ENCODE assay signal across 8 cellular contexts in the genomic region with DNA sequence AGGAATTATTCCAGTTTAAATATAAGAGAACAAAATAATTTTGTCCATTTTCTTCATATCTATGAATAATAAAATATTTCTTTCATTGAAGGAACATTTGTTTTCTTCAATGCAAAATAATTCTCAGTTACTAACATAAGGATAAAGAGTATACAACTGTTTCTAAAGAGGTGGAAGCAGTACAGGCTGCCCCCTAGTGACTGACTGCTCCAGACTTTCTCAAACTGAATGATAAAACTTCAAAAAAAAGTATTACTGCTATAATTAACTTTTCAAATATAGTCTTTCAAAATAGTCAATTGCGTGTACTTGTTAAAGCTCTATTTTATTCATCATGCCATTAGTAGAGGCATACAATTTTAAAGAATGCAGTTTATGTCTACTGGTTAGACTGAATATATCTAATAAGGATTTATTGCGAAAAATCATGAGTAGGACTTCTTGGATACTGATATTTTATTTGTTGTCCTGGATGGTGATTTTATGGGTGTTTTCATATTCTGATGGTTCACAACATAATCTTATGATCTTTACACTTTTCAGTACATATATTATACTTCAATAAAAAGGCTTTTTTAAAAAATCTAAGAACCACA.
DNase-seq lines count a peak whose midpoint lies in the region; ATAC-seq, FAIRE-seq and TF ChIP-seq lines count a peak whose summit lies in the region.

No MANE protein-coding gene starts in this region.

- H3K27me3 ChIP-seq in WERI-Rb-1 (ENCODE audit: insufficient read depth, low read depth, severe bottlenecking) = no peaks in the 10 kb centered on the region
- no peaks in the 10 kb centered on the region for H3K27me3 ChIP-seq in keratinocyte (ENCODE audit: control insufficient read depth, extremely low read depth, insufficient read depth, low read length)

- no peak overlapping the region for H2AFZ ChIP-seq in keratinocyte (ENCODE audit: control insufficient read depth, low read length)

- H3K9me1 ChIP-seq in keratinocyte (ENCODE audit: control insufficient read depth, extremely low read depth, insufficient read depth, low read length) = no peaks in the 10 kb centered on the region

- H3K4me3 ChIP-seq in WERI-Rb-1 (ENCODE audit: low read depth, low read length) (no peak overlapping the region), keratinocyte (ENCODE audit: control insufficient read depth in 2 of 3, extremely low read depth in 1 of 3, insufficient read depth in 2 of 3, low read depth in 1 of 3, low read length in 3 of 3) (no peak overlapping the region)

- peak; percentile 47 for TF ChIP-seq CTCF in WERI-Rb-1 (IDR thresholded peaks at IDR 0.05; ENCODE audit: low read depth, low read length)
- peak in 2 of 3 experiments; percentile 54 to 71 for TF ChIP-seq CTCF in keratinocyte (optimal IDR thresholded peaks at IDR 0.05 in 1 of 3, IDR thresholded peaks at IDR 0.05 in 1 of 3, conservative IDR thresholded peaks at IDR 0.05 in 1 of 3; ENCODE audit: extremely low read depth in 1 of 3, insufficient read depth in 2 of 3, low read length in 3 of 3)

- peak; percentile 7 for DNase-seq in NCI-H2171 treated with DMSO at 0.1 percent for 48 hours (lab: John Stamatoyannopoulos, UW)
- DNase-seq in NCI-H2171 (lab: John Stamatoyannopoulos, UW) = no peak
- DNase-seq in HT1080 (ENCODE audit: low read depth) = peak; percentile 17
- DNase-seq in WERI-Rb-1 = peak; percentile 21
- DNase-seq in keratinocyte (ENCODE audit: low read depth, low spot score) = no peak
- DNase-seq in GM19238 (ENCODE audit: insufficient read length, low spot score) = no peak

- no peaks in the 10 kb centered on the region for H3K79me2 ChIP-seq in keratinocyte (ENCODE audit: control insufficient read depth, insufficient read depth, low read length)

- H3K36me3 ChIP-seq in WERI-Rb-1 (no peaks in the 10 kb centered on the region), keratinocyte (ENCODE audit: control insufficient read depth in 2 of 2, extremely low read depth in 1 of 2, insufficient read depth in 2 of 2, low read length in 2 of 2) (no peaks in the 10 kb centered on the region)

- H3K4me2 ChIP-seq in keratinocyte (ENCODE audit: control insufficient read depth, extremely low read depth, insufficient read depth, low read depth, low read length) = no peak overlapping the region

- H4K20me1 ChIP-seq in keratinocyte (ENCODE audit: control insufficient read depth, extremely low read depth, insufficient read depth, low read length) = no peaks in the 10 kb centered on the region

- no peak for FAIRE-seq in keratinocyte (lab: Jason Lieb, UNC)

- H3K9me3 ChIP-seq in WERI-Rb-1 (ENCODE audit: severe bottlenecking) (no peaks in the 10 kb centered on the region), keratinocyte (ENCODE audit: control insufficient read depth, low read depth, low read length) (no peaks in the 10 kb centered on the region)

- ATAC-seq in HG03439 (IDR thresholded peaks at IDR 0.05; ENCODE audit: unreplicated experiment) = no peak
- ATAC-seq in HG02678 (IDR thresholded peaks at IDR 0.05; ENCODE audit: unreplicated experiment) = no peak

- H3K27ac ChIP-seq in WERI-Rb-1 = no peak overlapping the region
- no peak overlapping the region for H3K27ac ChIP-seq in keratinocyte (ENCODE audit: control insufficient read depth, insufficient read depth, low read length)

- H3K4me1 ChIP-seq in keratinocyte (ENCODE audit: control insufficient read depth, extremely low read depth, insufficient read depth, low read length) = no peaks in the 10 kb centered on the region

- H3K9ac ChIP-seq in keratinocyte (ENCODE audit: control insufficient read depth, extremely low read depth, insufficient read depth, low read length) = no peak overlapping the region

- dilution Hi-C loops in keratinocyte (cut with MboI; ENCODE audit: extremely low pct_ligation_motif_present, low sequenced_read_pairs) = no loop called here

Comparison
In these comparisons a context has a peak if more than half of its experiments do, and no peak if none do; other contexts are left out.
1. DNase-seq: peak in NCI-H2171 treated with DMSO at 0.1 percent for 48 hours (single experiment), HT1080 (single experiment) and WERI-Rb-1 (single experiment); none in NCI-H2171 (single experiment), keratinocyte (single experiment) and GM19238 (single experiment).